8 cellular contexts compared by ENCODE assay signal in genomic region chr1:46179138-46180081, GRCh38. TPM values are rescaled to one million over a fixed set of nuclear protein-coding genes. Genes with fewer than 3 reads are reported as not detected.
DNase-seq lines count a peak whose midpoint lies in the region; ATAC-seq lines count a peak whose summit lies in the region.

No MANE protein-coding gene starts in this region.

- peak; percentile 90 for DNase-seq in DMS114 treated with DMSO at 0.1 percent for 48 hours (lab: John Stamatoyannopoulos, UW; ENCODE audit: unreplicated experiment)
- peak; percentile 72 for DNase-seq in NCI-H226
- DNase-seq in activated CD4-positive, CD25-positive, alpha-beta regulatory T cell (lab: John Stamatoyannopoulos, UW) = peak; percentile 30 to 46 (median 34)
- DNase-seq in cerebellar cortex (ENCODE audit: low spot score) = peak; percentile 96
- peak; percentile 81 to 87 for DNase-seq in left colon
- peak; percentile 64 to 75 for DNase-seq in stimulated activated CD4-positive, alpha-beta T cell treated with anti-CD3 and anti-CD28 coated beads, Interleukin-2, amount 100 ng/mL, for 24 hours

- ATAC-seq in HG02970 (IDR thresholded peaks at IDR 0.05; ENCODE audit: low FRiP score, unreplicated experiment) = peak; percentile 52
- ATAC-seq in left colon = peak; percentile 55
- ATAC-seq in HG03196 (IDR thresholded peaks at IDR 0.05; ENCODE audit: unreplicated experiment) = no peak

- intact Hi-C loops in left colon (cut with DNase I, micrococcal nuclease) = loop anchor here (2.0 to 5.0 kb wide), 2 partner anchors 142 to 143 kb away; no protein-coding TSS in a partner anchor

RNA-seq across cellular contexts. Expression of gene P3R3URF, which starts 3.1 kb away (rescaled TPM):
- total RNA-seq in left colon = not detected

RNA-seq across cellular contexts. Expression of gene TSPAN1, which starts 4.5 kb away (rescaled TPM):
- 1,000 to 10,000 TPM; 1,260 to 2,050 TPM for total RNA-seq in left colon

RNA-seq across cellular contexts. Expression of gene POMGNT1, which starts 18.8 kb away (rescaled TPM):
- 10 to 100 TPM; 27.3 to 31.9 TPM for total RNA-seq in left colon

RNA-seq across cellular contexts. Expression of gene LURAP1, which starts 23.7 kb away (rescaled TPM):
- total RNA-seq in left colon = 1 to 10 TPM; 1.1 to 1.5 TPM

RNA-seq across cellular contexts. Expression of gene PIK3R3, which starts 47.0 kb away (rescaled TPM):
- 1 to 10 TPM; 7.8 to 9.3 TPM for total RNA-seq in left colon

Comparison
In these comparisons a context has a peak if more than half of its experiments do, and no peak if none do; other contexts are left out.
1. DNase-seq: peak in every context shown above with its lines; median percentile 96 in cerebellar cortex; 90 in DMS114 treated with DMSO at 0.1 percent for 48 hours; 84 in left colon; 72 in NCI-H226; 70 in stimulated activated CD4-positive, alpha-beta T cell treated with anti-CD3 and anti-CD28 coated beads, Interleukin-2, amount 100 ng/mL, for 24 hours; 34 in activated CD4-positive, CD25-positive, alpha-beta regulatory T cell.